9 cellular contexts compared by ENCODE assay signal in genomic region chr5:112737088-112737471, GRCh38. TPM values are rescaled to one million over a fixed set of nuclear protein-coding genes. Genes with fewer than 3 reads are reported as not detected.
DNase-seq lines count a peak whose midpoint lies in the region; ATAC-seq, FAIRE-seq and TF ChIP-seq lines count a peak whose summit lies in the region.
"Had no signal": no experiment of that assay in that cellular context is flagged by ENCODE, and none has a peak within 500 bp of the region (broad histone marks: within the 10 kb centered on the region; RNA-seq: fewer than 3 reads in every experiment).

No MANE protein-coding gene starts in this region.

- H3K4me1 ChIP-seq in OCI-LY3 (ENCODE audit: low read length) (peaks cover 9% of the 10 kb centered on the region), pancreas (peaks cover 0 to 8% (median 0%) of the 10 kb centered on the region in 3 donors)

- intact Hi-C loops in pancreas (cut with DNase I), result no loop called here

- H2AFZ ChIP-seq in OCI-LY3 (ENCODE audit: low read depth, low read length), result no peak overlapping the region

- peaks cover 10% of the 10 kb centered on the region; the same call in 1 of the 2 replicates for H3K79me2 ChIP-seq in OCI-LY3 (ENCODE audit: low read length)

- H3K4me2 ChIP-seq in OCI-LY3 (ENCODE audit: low read length), result peak overlapping the region; percentile 97

- H4K20me1 ChIP-seq in OCI-LY3 (ENCODE audit: insufficient read depth, low read length), result no peaks in the 10 kb centered on the region

- H3K4me1 Mint-ChIP-seq in activated CD8-positive, alpha-beta memory T cell treated with anti-CD3 and anti-CD28 coated beads, Interleukin-2, amount 10 ng/mL, durations not matched to agents 7 days and 5 days, result peaks cover 13% of the 10 kb centered on the region

- DNase-seq in activated CD8-positive, alpha-beta memory T cell treated with anti-CD3 and anti-CD28 coated beads, Interleukin-2, amount 10 ng/mL, durations not matched to agents 7 days and 5 days, result no peak
- no peak for DNase-seq in activated CD8-positive, alpha-beta memory T cell treated with anti-CD3 and anti-CD28 coated beads, Interleukin-2, amount 50 U/mL, for 4 hours
- DNase-seq in epithelial cell of esophagus (ENCODE audit: low read depth), result no peak
- DNase-seq in pancreas, result no peak
- no peak for DNase-seq in stimulated activated CD8-positive, alpha-beta memory T cell treated with anti-CD3 and anti-CD28 coated beads, Interleukin-4, amount 100 ng/mL, for 48 hours

- H3K4me3 Mint-ChIP-seq in activated CD8-positive, alpha-beta memory T cell treated with anti-CD3 and anti-CD28 coated beads, Interleukin-2, amount 10 ng/mL, durations not matched to agents 7 days and 5 days, result peak overlapping the region; percentile 90

- 31 to 41% methylated on average over 2 of the region's 2 CpGs for WGBS in pancreas, 2 donors

- CTCF ChIA-PET in activated CD8-positive, alpha-beta memory T cell treated with anti-CD3 and anti-CD28 coated beads, Interleukin-2, amount 10 ng/mL, durations not matched to agents 7 days and 5 days (lab: Charles Lee), result interaction anchor here (0.9 to 2.1 kb wide), 2 partner anchors 22 to 28 kb away, joined by 3 to 11 read pairs; no protein-coding TSS in a partner anchor

- H3K27me3 ChIP-seq in OCI-LY3 (ENCODE audit: low read depth, low read length), result no peaks in the 10 kb centered on the region
- H3K27me3 ChIP-seq in pancreas, result no peaks in the 10 kb centered on the region

- no peak for FAIRE-seq in pancreas (lab: Jason Lieb, UNC)
- FAIRE-seq: colon had no signal

- H3K27me3 Mint-ChIP-seq in activated CD8-positive, alpha-beta memory T cell treated with anti-CD3 and anti-CD28 coated beads, Interleukin-2, amount 10 ng/mL, durations not matched to agents 7 days and 5 days, result no peaks in the 10 kb centered on the region

- TF ChIP-seq CTCF in OCI-LY3 (IDR thresholded peaks at IDR 0.05; ENCODE audit: low read depth, low read length) (no peak), epithelial cell of esophagus (IDR thresholded peaks at IDR 0.05; ENCODE audit: insufficient read depth, low read depth, low read length, missing control alignments) (no peak), pancreas (IDR thresholded peaks at IDR 0.05) (no peak)

- no peaks in the 10 kb centered on the region for H3K36me3 ChIP-seq in OCI-LY3 (replicated peaks; ENCODE audit: low read depth, low read length)
- H3K36me3 ChIP-seq in pancreas, result no peaks in the 10 kb centered on the region

- ATAC-seq in activated CD8-positive, alpha-beta memory T cell treated with anti-CD3 and anti-CD28 coated beads, Interleukin-2, amount 10 ng/mL, durations not matched to agents 7 days and 5 days, result no peak
- peak in 3 of 4 donors; percentile 4 to 9 (median 7) for ATAC-seq in pancreas
- no peak for ATAC-seq in HG02840 (IDR thresholded peaks at IDR 0.05; ENCODE audit: low FRiP score, unreplicated experiment)
- ATAC-seq in GM18873 (IDR thresholded peaks at IDR 0.05; ENCODE audit: low FRiP score, unreplicated experiment), result no peak

- H3K36me3 Mint-ChIP-seq in activated CD8-positive, alpha-beta memory T cell treated with anti-CD3 and anti-CD28 coated beads, Interleukin-2, amount 10 ng/mL, durations not matched to agents 7 days and 5 days, result no peaks in the 10 kb centered on the region

- peak overlapping the region; percentile 54 for H3K9ac ChIP-seq in OCI-LY3 (ENCODE audit: low read length)

- no peaks in the 10 kb centered on the region for H3K9me3 ChIP-seq in OCI-LY3 (ENCODE audit: insufficient read depth, low read length)
- no peaks in the 10 kb centered on the region for H3K9me3 ChIP-seq in pancreas

- no peak overlapping the region for H3K27ac Mint-ChIP-seq in activated CD8-positive, alpha-beta memory T cell treated with anti-CD3 and anti-CD28 coated beads, Interleukin-2, amount 10 ng/mL, durations not matched to agents 7 days and 5 days

- no peaks in the 10 kb centered on the region for H3K9me3 Mint-ChIP-seq in activated CD8-positive, alpha-beta memory T cell treated with anti-CD3 and anti-CD28 coated beads, Interleukin-2, amount 10 ng/mL, durations not matched to agents 7 days and 5 days (ENCODE audit: low read depth)

- peak overlapping the region; percentile 85 for H3K4me3 ChIP-seq in OCI-LY3 (ENCODE audit: low read length)
- H3K4me3 ChIP-seq in epithelial cell of esophagus (ENCODE audit: low read length), result peak overlapping the region; percentile 86
- H3K4me3 ChIP-seq in pancreas, result peak overlapping the region in 3 of 4 donors; percentile 25 to 48 (median 29)

- no peak overlapping the region for H3K27ac ChIP-seq in OCI-LY3 (ENCODE audit: low read length)
- no peak overlapping the region for H3K27ac ChIP-seq in pancreas

RNA-seq across cellular contexts. Expression of gene APC, which starts 0.6 kb away (rescaled TPM):
- 10 to 100 TPM; 22.9 to 26.2 TPM for total RNA-seq in activated CD8-positive, alpha-beta memory T cell treated with anti-CD3 and anti-CD28 coated beads, Interleukin-2, amount 10 ng/mL, durations not matched to agents 7 days and 5 days
- total RNA-seq in pancreas, result 10 to 100 TPM; 11.7 to 24.0 (median 16.5) TPM
- 1 to 10 TPM; 4.2 to 4.3 TPM for polyA plus RNA-seq in pancreas

Comparison
In these comparisons a context has a peak if more than half of its experiments do, and no peak if none do; other contexts are left out.
1. ATAC-seq: peak in pancreas (3 of 4); none in activated CD8-positive, alpha-beta memory T cell treated with anti-CD3 and anti-CD28 coated beads, Interleukin-2, amount 10 ng/mL, durations not matched to agents 7 days and 5 days (single experiment), HG02840 (single experiment) and GM18873 (single experiment).
2. H3K4me3 ChIP-seq: peak in every context shown above with its lines; median percentile 86 in epithelial cell of esophagus; 85 in OCI-LY3; 29 in pancreas.